In genomic region chr3:138435840-138436239, GRCh38 we compare ENCODE assay signal across 1 cellular context.
TF ChIP-seq lines count a peak whose summit lies in the region.

No MANE protein-coding gene starts in this region.

TF ChIP-seq in GM23338, 12 proteins besides CTCF, POLR2A, EP300 and RAD21 (continued from another document):
- TF ChIP-seq ZNF462 (CRISPR knock-in tag; IDR thresholded peaks at IDR 0.05) = no peak
- TF ChIP-seq EZH2 (IDR thresholded peaks at IDR 0.05; ENCODE audit: low read depth, unreplicated experiment) = no peak
- TF ChIP-seq ZNF114 (CRISPR knock-in tag; IDR thresholded peaks at IDR 0.05) = no peak
- no peak for TF ChIP-seq ZNF331 (CRISPR knock-in tag; IDR thresholded peaks at IDR 0.05; ENCODE audit: low read depth)
- TF ChIP-seq STAT1 (IDR thresholded peaks at IDR 0.05; ENCODE audit: unreplicated experiment) = no peak
- no peak for TF ChIP-seq JUNB (IDR thresholded peaks at IDR 0.05; ENCODE audit: unreplicated experiment)
- no peak for TF ChIP-seq CREB1 (CRISPR knock-in tag; IDR thresholded peaks at IDR 0.05; ENCODE audit: low read depth)
